ENCODE assay signal across 25 cellular contexts in genomic region chr1:2103901-2104590, GRCh38. TPM values are rescaled to one million over a fixed set of nuclear protein-coding genes. Genes with fewer than 3 reads are reported as not detected.
DNase-seq lines count a peak whose midpoint lies in the region; ATAC-seq and TF ChIP-seq lines count a peak whose summit lies in the region.
"Had no signal": no experiment of that assay in that cellular context is flagged by ENCODE, and none has a peak within 500 bp of the region (broad histone marks: within the 10 kb centered on the region; RNA-seq: fewer than 3 reads in every experiment).

No MANE protein-coding gene starts in this region.

- H3K27me3 Mint-ChIP-seq in type B pancreatic cell = no peaks in the 10 kb centered on the region
- H3K27me3 Mint-ChIP-seq: activated CD4-positive, alpha-beta memory T cell treated with anti-CD3 and anti-CD28 coated beads, Interleukin-2, amount 10 ng/mL, durations not matched to agents 7 days and 5 days; activated naive CD8-positive, alpha-beta T cell; activated T-helper 17 cell treated with anti-CD3 and anti-CD28 coated beads, Interleukin-2, amount 50 U/mL, for 72 hours; CD8-positive, alpha-beta memory T cell; stimulated activated naive CD8-positive, alpha-beta T cell treated with anti-CD3 and anti-CD28 coated beads, Interleukin-15, amount 100 ng/mL, for 72 hours had no signal

- ATAC-seq in Right ventricle myocardium inferior (no peak), left lung (no peak), HG02678 (IDR thresholded peaks at IDR 0.05; ENCODE audit: unreplicated experiment) (no peak), GM19023 (IDR thresholded peaks at IDR 0.05; ENCODE audit: unreplicated experiment) (no peak)
- ATAC-seq: activated T-helper 17 cell treated with anti-CD3 and anti-CD28 coated beads, Interleukin-2, amount 50 U/mL, for 72 hours had no signal

- intact Hi-C loops in Right ventricle myocardium inferior (cut with DNase I) = no loop called here
- intact Hi-C loops in left ventricle myocardium inferior (cut with micrococcal nuclease) = no loop called here
- intact Hi-C loops in left lung (cut with DNase I) = no loop called here

- TF ChIP-seq CTCF in left ventricle myocardium inferior (IDR thresholded peaks at IDR 0.05; ENCODE audit: borderline replicate concordance) (no peak), left lung (IDR thresholded peaks at IDR 0.05) (no peak), type B pancreatic cell (conservative IDR thresholded peaks at IDR 0.05) (no peak)

- H3K36me3 Mint-ChIP-seq in type B pancreatic cell = peaks cover 6% of the 10 kb centered on the region
- H3K36me3 Mint-ChIP-seq: activated naive CD8-positive, alpha-beta T cell had no signal

- H3K4me1 Mint-ChIP-seq in type B pancreatic cell (ENCODE audit: unreplicated experiment) = peaks cover 23% of the 10 kb centered on the region
- H3K4me1 Mint-ChIP-seq: activated CD4-positive, alpha-beta memory T cell treated with anti-CD3 and anti-CD28 coated beads, Interleukin-2, amount 10 ng/mL, durations not matched to agents 7 days and 5 days had no signal

- H3K36me3 ChIP-seq in left ventricle myocardium inferior (no peaks in the 10 kb centered on the region), endocrine pancreas (ENCODE audit: control insufficient read depth, insufficient read depth, low read length) (no peaks in the 10 kb centered on the region), left lung (no peaks in the 10 kb centered on the region)

- DNase-seq in Right ventricle myocardium inferior (ENCODE audit: missing footprints) (peak; percentile 37), left ventricle myocardium inferior (no peak), left lung (peak in 1 of 2 donors; percentile 49), type B pancreatic cell (ENCODE audit: extremely low spot score, unreplicated experiment) (no peak), activated gamma-delta T cell (lab: John Stamatoyannopoulos, UW) (no peak)
- DNase-seq: activated CD4-positive, alpha-beta memory T cell treated with anti-CD3 and anti-CD28 coated beads, Interleukin-2, amount 10 ng/mL, durations not matched to agents 7 days and 5 days; activated CD4-positive, CD25-positive, alpha-beta regulatory T cell treated with anti-CD3 and anti-CD28 coated beads, Interleukin-2, amount 50 U/mL, for 72 hours; activated CD8-positive, alpha-beta memory T cell treated with anti-CD3 and anti-CD28 coated beads, Interleukin-2, amount 50 U/mL, for 48 hours; AML-193; CD8-positive, alpha-beta memory T cell; HCEC 1CT; KBM-7; NCI-H1105; NCI-H2029; NCI-H748 treated with DMSO at 0.1 percent for 48 hours; nucleus accumbens; stimulated activated naive CD8-positive, alpha-beta T cell treated with anti-CD3 and anti-CD28 coated beads, Interleukin-15, amount 100 ng/mL, for 72 hours had no signal

- H3K9ac ChIP-seq in endocrine pancreas (ENCODE audit: control insufficient read depth, insufficient read depth, low read length) = peak overlapping the region; percentile 2

- no peak overlapping the region for H3K4me3 ChIP-seq in left ventricle myocardium inferior
- H3K4me3 ChIP-seq in endocrine pancreas (ENCODE audit: control insufficient read depth, insufficient read depth, low read length) = no peak overlapping the region
- H3K4me3 ChIP-seq in left lung = no peak overlapping the region
- H3K4me3 ChIP-seq: SK-N-MC had no signal

- H3K27ac ChIP-seq in left ventricle myocardium inferior (replicated peaks) = no peak overlapping the region
- H3K27ac ChIP-seq in left lung = peak overlapping the region; percentile 46 to 80
- H3K27ac ChIP-seq: epithelial cell of prostate, SK-N-MC had no signal

- H3K9me3 ChIP-seq in left ventricle myocardium inferior (replicated peaks) (no peaks in the 10 kb centered on the region), endocrine pancreas (ENCODE audit: control insufficient read depth, low read length) (no peaks in the 10 kb centered on the region), left lung (no peaks in the 10 kb centered on the region)

- no peaks in the 10 kb centered on the region for H3K9me3 Mint-ChIP-seq in type B pancreatic cell
- H3K9me3 Mint-ChIP-seq: activated CD4-positive, alpha-beta memory T cell treated with anti-CD3 and anti-CD28 coated beads, Interleukin-2, amount 10 ng/mL, durations not matched to agents 7 days and 5 days; activated T-helper 17 cell treated with anti-CD3 and anti-CD28 coated beads, Interleukin-2, amount 50 U/mL, for 72 hours; stimulated activated naive CD8-positive, alpha-beta T cell treated with anti-CD3 and anti-CD28 coated beads, Interleukin-15, amount 100 ng/mL, for 72 hours had no signal

- peaks cover 5% of the 10 kb centered on the region for H3K4me1 ChIP-seq in left ventricle myocardium inferior
- H3K4me1 ChIP-seq in endocrine pancreas (ENCODE audit: control insufficient read depth, insufficient read depth, low read length) = no peaks in the 10 kb centered on the region
- peaks cover 3 to 33% of the 10 kb centered on the region in 2 donors for H3K4me1 ChIP-seq in left lung

- H3K27ac Mint-ChIP-seq in type B pancreatic cell = peak overlapping the region; percentile 83
- H3K27ac Mint-ChIP-seq: activated CD4-positive, alpha-beta memory T cell treated with anti-CD3 and anti-CD28 coated beads, Interleukin-2, amount 10 ng/mL, durations not matched to agents 7 days and 5 days; activated naive CD8-positive, alpha-beta T cell; activated T-helper 17 cell treated with anti-CD3 and anti-CD28 coated beads, Interleukin-2, amount 50 U/mL, for 72 hours; CD8-positive, alpha-beta memory T cell; stimulated activated naive CD8-positive, alpha-beta T cell treated with anti-CD3 and anti-CD28 coated beads, Interleukin-15, amount 100 ng/mL, for 72 hours had no signal

- peak overlapping the region; percentile 49 for H3K4me3 Mint-ChIP-seq in type B pancreatic cell
- H3K4me3 Mint-ChIP-seq: activated CD4-positive, alpha-beta memory T cell treated with anti-CD3 and anti-CD28 coated beads, Interleukin-2, amount 10 ng/mL, durations not matched to agents 7 days and 5 days; activated naive CD8-positive, alpha-beta T cell; activated T-helper 17 cell treated with anti-CD3 and anti-CD28 coated beads, Interleukin-2, amount 50 U/mL, for 72 hours; CD8-positive, alpha-beta memory T cell; stimulated activated naive CD8-positive, alpha-beta T cell treated with anti-CD3 and anti-CD28 coated beads, Interleukin-15, amount 100 ng/mL, for 72 hours had no signal

- H3K27me3 ChIP-seq in left ventricle myocardium inferior (ENCODE audit: low read depth) (no peaks in the 10 kb centered on the region), endocrine pancreas (ENCODE audit: control insufficient read depth, insufficient read depth, low read length) (no peaks in the 10 kb centered on the region), left lung (no peaks in the 10 kb centered on the region)

RNA-seq across cellular contexts. Expression of gene PRKCZ, which starts 53.8 kb away (rescaled TPM):
- total RNA-seq in Right ventricle myocardium inferior (16.4 TPM), left ventricle myocardium inferior (19.1 TPM), left lung (100 to 1,000 TPM; 100 to 129 TPM), type B pancreatic cell (ENCODE audit: low replicate concordance) (33.2 and 64.4 TPM in 2 replicates)
- total RNA-seq: HT1080 had no signal
